18 cellular contexts compared by ENCODE assay signal in the genomic region with DNA sequence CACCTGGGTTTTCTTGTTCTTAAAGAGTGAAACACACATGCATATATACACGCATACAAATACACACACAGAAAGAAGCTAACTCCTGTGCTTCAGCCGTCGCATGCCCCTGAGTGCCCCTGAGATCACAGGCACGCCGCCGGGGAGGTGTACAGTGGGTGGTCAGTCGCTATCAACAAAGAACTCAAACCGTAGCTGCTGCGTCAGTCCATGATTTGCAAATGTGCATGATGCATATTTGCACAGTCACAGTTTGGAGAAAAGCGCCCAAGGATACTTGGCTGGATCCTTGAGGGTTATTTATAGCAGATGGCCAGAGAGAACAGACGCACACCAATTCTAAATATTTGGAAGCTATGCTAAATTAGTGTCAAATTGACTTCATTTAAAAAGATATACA.
DNase-seq lines count a peak whose midpoint lies in the region; FAIRE-seq and TF ChIP-seq lines count a peak whose summit lies in the region.
"Had no signal": no experiment of that assay in that cellular context is flagged by ENCODE, and none has a peak within 500 bp of the region (broad histone marks: within the 10 kb centered on the region; RNA-seq: fewer than 3 reads in every experiment).

No MANE protein-coding gene starts in this region.

- TF ChIP-seq CTCF in astrocyte (IDR thresholded peaks at IDR 0.05; ENCODE audit: insufficient read depth, low read depth, low read length) = no peak
- TF ChIP-seq CTCF in fibroblast of villous mesenchyme (IDR thresholded peaks at IDR 0.05; ENCODE audit: insufficient read depth, low read depth, low read length) = no peak
- no peak for TF ChIP-seq CTCF in stomach (IDR thresholded peaks at IDR 0.05)

- 33 to 55% (median 37%) methylated on average over 11 of the region's 11 CpGs for WGBS in stomach, 5 donors

- no peaks in the 10 kb centered on the region for H3K79me2 ChIP-seq in astrocyte (ENCODE audit: insufficient read depth, low read length)

- peaks cover 14% of the 10 kb centered on the region for H3K9me3 Mint-ChIP-seq in astrocyte (ENCODE audit: unreplicated experiment)

- no peak overlapping the region for H3K27ac Mint-ChIP-seq in astrocyte (ENCODE audit: unreplicated experiment)

- no peaks in the 10 kb centered on the region for H3K36me3 Mint-ChIP-seq in astrocyte (ENCODE audit: low read depth, unreplicated experiment)

- H3K4me3 Mint-ChIP-seq in astrocyte (ENCODE audit: unreplicated experiment) = no peak overlapping the region

- peak; percentile 38 for TF ChIP-seq EP300 in stomach (IDR thresholded peaks at IDR 0.05)

- TF ChIP-seq POLR2A in stomach (IDR thresholded peaks at IDR 0.05) = no peak

- H4K20me1 ChIP-seq in astrocyte (ENCODE audit: insufficient read depth, low read length) = no peaks in the 10 kb centered on the region

- H3K36me3 ChIP-seq in astrocyte (ENCODE audit: insufficient read depth, low read length) (no peaks in the 10 kb centered on the region), stomach (no peaks in the 10 kb centered on the region)
- H3K36me3 ChIP-seq: neutrophil, uterus had no signal

- peak overlapping the region; percentile 19 for H3K4me3 ChIP-seq in astrocyte (ENCODE audit: insufficient read depth, low read depth, low read length)
- no peak overlapping the region for H3K4me3 ChIP-seq in fibroblast of villous mesenchyme (ENCODE audit: low read depth, low read length)
- H3K4me3 ChIP-seq in stomach = no peak overlapping the region
- H3K4me3 ChIP-seq: uterus had no signal

- H3K27me3 ChIP-seq in astrocyte (ENCODE audit: insufficient read depth, low read length) = no peaks in the 10 kb centered on the region
- H3K27me3 ChIP-seq in stomach = no peaks in the 10 kb centered on the region
- H3K27me3 ChIP-seq: neutrophil, uterus had no signal

- intact Hi-C loops in stomach (cut with DNase I; ENCODE audit: low total_unique reads) = no loop called here

- H3K27me3 Mint-ChIP-seq in astrocyte (ENCODE audit: low read depth, unreplicated experiment) = no peaks in the 10 kb centered on the region

- H2AFZ ChIP-seq in astrocyte (ENCODE audit: low read depth, low read length) = peak overlapping the region; percentile 19

- DNase-seq in NCI-H2081 (lab: John Stamatoyannopoulos, UW) (peak; percentile 69 to 85), astrocyte (ENCODE audit: low read depth) (peak; percentile 73), fibroblast of villous mesenchyme (ENCODE audit: low read depth) (peak; percentile 14), stomach (no peak), inferior parietal cortex (ENCODE audit: extremely low spot score) (no peak), UCSD-AML1 (lab: John Stamatoyannopoulos, UW; ENCODE audit: unreplicated experiment) (no peak)
- DNase-seq in stimulated activated CD4-positive, alpha-beta T cell treated with anti-CD3 and anti-CD28 coated beads, Interleukin-4, amount 100 ng/mL, for 4 hours = no peak
- DNase-seq: activated CD4-positive, alpha-beta T cell treated with anti-CD3 and anti-CD28 coated beads for 48 hours; activated gamma-delta T cell treated with Interleukin-2 at 50 U/mL for 16 hours; KBM-7; NCI-H1092 treated with DMSO at 0.1 percent for 48 hours; right cardiac atrium; stimulated activated CD4-positive, alpha-beta T cell treated with anti-CD3 and anti-CD28 coated beads, Interleukin-1b, Interleukin-23, amount 100 ng/mL, for 48 hours; uterus had no signal

- no peak for FAIRE-seq in astrocyte (lab: Jason Lieb, UNC)
- FAIRE-seq: frontal cortex, G401.6, TTC549 had no signal

- no peaks in the 10 kb centered on the region for H3K9me3 ChIP-seq in astrocyte (ENCODE audit: insufficient read depth, low read depth, low read length)
- peaks cover 0 to 7% (median 0%) of the 10 kb centered on the region in 4 donors for H3K9me3 ChIP-seq in stomach
- H3K9me3 ChIP-seq: neutrophil, uterus had no signal

- H3K27ac ChIP-seq in astrocyte (ENCODE audit: low read depth, low read length) = no peak overlapping the region
- H3K27ac ChIP-seq in stomach = no peak overlapping the region
- H3K27ac ChIP-seq: neutrophil, uterus had no signal

- H3K4me2 ChIP-seq in astrocyte (ENCODE audit: low read length) = peak overlapping the region; percentile 62

- peak overlapping the region; percentile 28 for H3K9ac ChIP-seq in astrocyte (ENCODE audit: low read length)

- H3K4me1 ChIP-seq in astrocyte (ENCODE audit: insufficient read depth, low read length) (peaks cover 8% of the 10 kb centered on the region), stomach (peaks cover 0 to 8% (median 0%) of the 10 kb centered on the region in 4 donors)
- H3K4me1 ChIP-seq: uterus had no signal

- H3K4me1 Mint-ChIP-seq in astrocyte (ENCODE audit: low read depth, unreplicated experiment) = no peaks in the 10 kb centered on the region

Comparison
In these comparisons a context has a peak if more than half of its experiments do, and no peak if none do; other contexts are left out.
1. DNase-seq: peak in NCI-H2081 (2 of 2), astrocyte (single experiment) and fibroblast of villous mesenchyme (single experiment); none in stomach (single experiment), inferior parietal cortex (single experiment), UCSD-AML1 (single experiment) and stimulated activated CD4-positive, alpha-beta T cell treated with anti-CD3 and anti-CD28 coated beads, Interleukin-4, amount 100 ng/mL, for 4 hours (0 of 2).